In genomic region chr18:13376841-13377351, GRCh38 we compare ENCODE assay signal across 10 cellular contexts.
A peak's percentile ranks its signal among the peaks of the same experiment; 100 is the strongest.
DNase-seq lines count a peak whose midpoint lies in the region; ATAC-seq and TF ChIP-seq lines count a peak whose summit lies in the region.
"Had no signal": no experiment of that assay in that cellular context is flagged by ENCODE, and none has a peak within 500 bp of the region (broad histone marks: within the 10 kb centered on the region; RNA-seq: fewer than 3 reads in every experiment).

No MANE protein-coding gene starts in this region.

- intact Hi-C loops in lower lobe of right lung (cut with DNase I) = no loop called here

- peak overlapping the region; percentile 2 for H3K27ac ChIP-seq in lower lobe of right lung

- no peaks in the 10 kb centered on the region for H3K9me3 ChIP-seq in lower lobe of right lung

- ATAC-seq in activated T-cell treated with anti-CD3 and anti-CD28 coated beads, Interleukin-2, amount 50 U/mL, for 4 hours = peak; percentile 69 to 72
- ATAC-seq in lower lobe of right lung = no peak
- ATAC-seq in stimulated activated effector memory CD8-positive, alpha-beta T cell treated with anti-CD3 and anti-CD28 coated beads, Interleukin-12 subunit alpha, Interleukin-12 subunit beta, amount 100 ng/mL, for 72 hours = peak; percentile 63
- no peak for ATAC-seq in HG03354 (IDR thresholded peaks at IDR 0.05; ENCODE audit: poor library complexity, severe bottlenecking, unreplicated experiment)
- no peak for ATAC-seq in HG03342 (IDR thresholded peaks at IDR 0.05; ENCODE audit: unreplicated experiment)
- ATAC-seq in HG02763 (IDR thresholded peaks at IDR 0.05; ENCODE audit: unreplicated experiment) = no peak
- ATAC-seq: GM23338 had no signal

- no peak for TF ChIP-seq CTCF in lower lobe of right lung (IDR thresholded peaks at IDR 0.05)

- DNase-seq in activated T-cell treated with anti-CD3 and anti-CD28 coated beads, Interleukin-2, amount 50 U/mL, for 4 hours = peak; percentile 68
- DNase-seq in lower lobe of right lung (no peak), AG08395 (ENCODE audit: low spot score) (no peak)
- DNase-seq in stimulated activated effector memory CD8-positive, alpha-beta T cell treated with anti-CD3 and anti-CD28 coated beads, Interleukin-12 subunit alpha, Interleukin-12 subunit beta, amount 100 ng/mL, for 72 hours (ENCODE audit: low spot score in 2 of 2) = no peak
- DNase-seq: NCI-H774 had no signal

- peaks cover 41% of the 10 kb centered on the region for H3K4me1 ChIP-seq in lower lobe of right lung

- no peak overlapping the region for H3K4me3 ChIP-seq in lower lobe of right lung
- H3K4me3 ChIP-seq: GM23338 had no signal

- no peaks in the 10 kb centered on the region for H3K27me3 ChIP-seq in lower lobe of right lung (ENCODE audit: low read depth)

- H3K4me1 Mint-ChIP-seq in T-helper 1 cell treated with Interleukin-12 subunit alpha and Interleukin-12 subunit beta and Interleukin-4 antibody, amounts not matched to agents 30 μg/mL and 1 μg/mL, for 36 hours (ENCODE audit: low read depth) = peaks cover 68% of the 10 kb centered on the region
- H3K4me1 Mint-ChIP-seq in activated T-cell treated with anti-CD3 and anti-CD28 coated beads, Interleukin-2, amount 50 U/mL, for 4 hours (ENCODE audit: low read depth) = peaks cover 82% of the 10 kb centered on the region
- H3K4me1 Mint-ChIP-seq in stimulated activated effector memory CD8-positive, alpha-beta T cell treated with anti-CD3 and anti-CD28 coated beads, Interleukin-12 subunit alpha, Interleukin-12 subunit beta, amount 100 ng/mL, for 72 hours = peaks cover 59% of the 10 kb centered on the region

- H3K36me3 ChIP-seq in lower lobe of right lung = no peaks in the 10 kb centered on the region

- H3K4me3 Mint-ChIP-seq in T-helper 1 cell treated with Interleukin-12 subunit alpha and Interleukin-12 subunit beta and Interleukin-4 antibody, amounts not matched to agents 30 μg/mL and 1 μg/mL, for 36 hours = peak overlapping the region; percentile 68
- peak overlapping the region; percentile 56 for H3K4me3 Mint-ChIP-seq in activated T-cell treated with anti-CD3 and anti-CD28 coated beads, Interleukin-2, amount 50 U/mL, for 4 hours
- H3K4me3 Mint-ChIP-seq in stimulated activated effector memory CD8-positive, alpha-beta T cell treated with anti-CD3 and anti-CD28 coated beads, Interleukin-12 subunit alpha, Interleukin-12 subunit beta, amount 100 ng/mL, for 72 hours = peak overlapping the region; percentile 41
- H3K4me3 Mint-ChIP-seq: GM23338 had no signal

- no peaks in the 10 kb centered on the region for H3K9me3 Mint-ChIP-seq in T-helper 1 cell treated with Interleukin-12 subunit alpha and Interleukin-12 subunit beta and Interleukin-4 antibody, amounts not matched to agents 30 μg/mL and 1 μg/mL, for 36 hours
- H3K9me3 Mint-ChIP-seq in activated T-cell treated with anti-CD3 and anti-CD28 coated beads, Interleukin-2, amount 50 U/mL, for 4 hours = no peaks in the 10 kb centered on the region
- no peaks in the 10 kb centered on the region for H3K9me3 Mint-ChIP-seq in stimulated activated effector memory CD8-positive, alpha-beta T cell treated with anti-CD3 and anti-CD28 coated beads, Interleukin-12 subunit alpha, Interleukin-12 subunit beta, amount 100 ng/mL, for 72 hours
- H3K9me3 Mint-ChIP-seq: GM23338 had no signal

- H3K27me3 Mint-ChIP-seq in T-helper 1 cell treated with Interleukin-12 subunit alpha and Interleukin-12 subunit beta and Interleukin-4 antibody, amounts not matched to agents 30 μg/mL and 1 μg/mL, for 36 hours (ENCODE audit: low read depth) = peaks cover 4% of the 10 kb centered on the region
- H3K27me3 Mint-ChIP-seq in activated T-cell treated with anti-CD3 and anti-CD28 coated beads, Interleukin-2, amount 50 U/mL, for 4 hours (ENCODE audit: low read depth) = no peaks in the 10 kb centered on the region

- H3K36me3 Mint-ChIP-seq in T-helper 1 cell treated with Interleukin-12 subunit alpha and Interleukin-12 subunit beta and Interleukin-4 antibody, amounts not matched to agents 30 μg/mL and 1 μg/mL, for 36 hours (ENCODE audit: low read depth) = no peaks in the 10 kb centered on the region
- H3K36me3 Mint-ChIP-seq in activated T-cell treated with anti-CD3 and anti-CD28 coated beads, Interleukin-2, amount 50 U/mL, for 4 hours (ENCODE audit: insufficient read depth) = no peaks in the 10 kb centered on the region
- peaks cover 7% of the 10 kb centered on the region for H3K36me3 Mint-ChIP-seq in stimulated activated effector memory CD8-positive, alpha-beta T cell treated with anti-CD3 and anti-CD28 coated beads, Interleukin-12 subunit alpha, Interleukin-12 subunit beta, amount 100 ng/mL, for 72 hours

- peak overlapping the region; percentile 97 for H3K27ac Mint-ChIP-seq in T-helper 1 cell treated with Interleukin-12 subunit alpha and Interleukin-12 subunit beta and Interleukin-4 antibody, amounts not matched to agents 30 μg/mL and 1 μg/mL, for 36 hours
- H3K27ac Mint-ChIP-seq in stimulated activated effector memory CD8-positive, alpha-beta T cell treated with anti-CD3 and anti-CD28 coated beads, Interleukin-12 subunit alpha, Interleukin-12 subunit beta, amount 100 ng/mL, for 72 hours = peak overlapping the region; percentile 88
- H3K27ac Mint-ChIP-seq: GM23338 had no signal

Comparison
In these comparisons a context has a peak if more than half of its experiments do, and no peak if none do; other contexts are left out.
1. ATAC-seq: peak in activated T-cell treated with anti-CD3 and anti-CD28 coated beads, Interleukin-2, amount 50 U/mL, for 4 hours (2 of 2) and stimulated activated effector memory CD8-positive, alpha-beta T cell treated with anti-CD3 and anti-CD28 coated beads, Interleukin-12 subunit alpha, Interleukin-12 subunit beta, amount 100 ng/mL, for 72 hours (single experiment); none in lower lobe of right lung (0 of 2), HG03354 (single experiment), HG03342 (single experiment) and HG02763 (single experiment).
2. Peak in every context shown above with its lines, with median percentiles within 50 percentile points of each other: H3K4me3 Mint-ChIP-seq.